ENCODE assay signal across 3 cellular contexts in the genomic region with DNA sequence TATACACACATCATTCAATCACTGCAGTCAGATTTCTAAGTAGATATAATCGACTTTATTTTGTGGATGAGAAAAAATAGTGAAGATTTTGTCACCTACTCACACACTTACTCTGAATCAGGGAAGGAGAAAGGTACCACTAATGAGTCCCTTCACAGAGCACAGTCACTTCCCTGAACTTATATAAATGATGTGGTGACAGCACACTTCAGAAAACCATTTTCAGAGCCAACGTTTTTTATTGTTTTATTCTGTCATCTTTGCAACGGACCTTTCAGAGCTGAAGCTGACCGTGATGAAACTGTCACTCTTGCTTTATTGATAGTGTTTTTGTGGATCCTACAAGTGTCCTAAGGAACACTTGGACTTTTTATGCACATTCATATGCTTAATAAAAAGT.
"Had no signal": no experiment of that assay in that cellular context is flagged by ENCODE, and none has a peak within 500 bp of the region (broad histone marks: within the 10 kb centered on the region; RNA-seq: fewer than 3 reads in every experiment).

No MANE protein-coding gene starts in this region.

- H3K4me3 ChIP-seq: GM12878 had no signal

- DNase-seq: GDM1, GF-D8 had no signal

- ATAC-seq: GM12878 had no signal
